Comparison of ENCODE assay signal across 23 cellular contexts in genomic region chr2:216259081-216259480, GRCh38.
"Had no signal": no experiment of that assay in that cellular context is flagged by ENCODE, and none has a peak within 500 bp of the region (broad histone marks: within the 10 kb centered on the region; RNA-seq: fewer than 3 reads in every experiment).

No MANE protein-coding gene starts in this region.

- H3K27ac Mint-ChIP-seq: effector memory CD8-positive, alpha-beta T cell; memory B cell; natural killer cell; type B pancreatic cell had no signal

- H3K36me3 ChIP-seq: gastrocnemius medialis, heart left ventricle, neutrophil, pancreas, right lobe of liver, tibial artery had no signal

- H3K9me3 Mint-ChIP-seq: effector memory CD8-positive, alpha-beta T cell; memory B cell; natural killer cell; type B pancreatic cell had no signal

- H2AFZ ChIP-seq: hepatocyte had no signal

- H3K27ac ChIP-seq: coronary artery, gastrocnemius medialis, heart left ventricle, hepatocyte, neutrophil, pancreas, right lobe of liver, testis, tibial artery had no signal

- DNase-seq: effector memory CD8-positive, alpha-beta T cell; gastrocnemius medialis; heart left ventricle; kidney; natural killer cell; pancreas; right lobe of liver; stimulated activated CD4-positive, alpha-beta T cell treated with anti-CD3 and anti-CD28 coated beads, Interleukin-12 subunit alpha, Interleukin-12 subunit beta, amount 100 ng/mL, for 4 hours; stimulated activated CD4-positive, alpha-beta T cell treated with anti-CD3 and anti-CD28 coated beads, Interleukin-1b, Interleukin-23, amount 100 ng/mL, for 48 hours; stimulated activated CD4-positive, alpha-beta T cell treated with anti-CD3 and anti-CD28 coated beads, Interleukin-4, amount 100 ng/mL, for 1 hour; stimulated activated CD8-positive, alpha-beta memory T cell treated with anti-CD3 and anti-CD28 coated beads, Interleukin-4, amount 100 ng/mL, for 48 hours; stimulated activated naive CD4-positive, alpha-beta T cell; substantia nigra; testis; tibial artery had no signal

- H3K36me3 Mint-ChIP-seq: memory B cell, natural killer cell, type B pancreatic cell had no signal

- H3K4me2 ChIP-seq: hepatocyte, smooth muscle cell had no signal

- H3K4me3 ChIP-seq: coronary artery, gastrocnemius medialis, heart left ventricle, hepatocyte, lung, pancreas, right lobe of liver, smooth muscle cell, testis, tibial artery had no signal

- H3K27me3 ChIP-seq: gastrocnemius medialis, heart left ventricle, neutrophil, pancreas, right lobe of liver, testis, tibial artery had no signal

- H3K4me3 Mint-ChIP-seq: effector memory CD8-positive, alpha-beta T cell; memory B cell; natural killer cell; type B pancreatic cell had no signal

- H3K9me3 ChIP-seq: gastrocnemius medialis, heart left ventricle, neutrophil, pancreas, right lobe of liver, testis, tibial artery had no signal

- H3K4me1 Mint-ChIP-seq: memory B cell, natural killer cell had no signal

- H3K4me1 ChIP-seq: gastrocnemius medialis, heart left ventricle, pancreas, right lobe of liver, testis, tibial artery had no signal

- ATAC-seq: effector memory CD8-positive, alpha-beta T cell; gastrocnemius medialis; heart left ventricle; left lobe of liver; natural killer cell; pancreas had no signal

- H3K79me2 ChIP-seq: hepatocyte had no signal
